8 cellular contexts compared by ENCODE assay signal in the genomic region with DNA sequence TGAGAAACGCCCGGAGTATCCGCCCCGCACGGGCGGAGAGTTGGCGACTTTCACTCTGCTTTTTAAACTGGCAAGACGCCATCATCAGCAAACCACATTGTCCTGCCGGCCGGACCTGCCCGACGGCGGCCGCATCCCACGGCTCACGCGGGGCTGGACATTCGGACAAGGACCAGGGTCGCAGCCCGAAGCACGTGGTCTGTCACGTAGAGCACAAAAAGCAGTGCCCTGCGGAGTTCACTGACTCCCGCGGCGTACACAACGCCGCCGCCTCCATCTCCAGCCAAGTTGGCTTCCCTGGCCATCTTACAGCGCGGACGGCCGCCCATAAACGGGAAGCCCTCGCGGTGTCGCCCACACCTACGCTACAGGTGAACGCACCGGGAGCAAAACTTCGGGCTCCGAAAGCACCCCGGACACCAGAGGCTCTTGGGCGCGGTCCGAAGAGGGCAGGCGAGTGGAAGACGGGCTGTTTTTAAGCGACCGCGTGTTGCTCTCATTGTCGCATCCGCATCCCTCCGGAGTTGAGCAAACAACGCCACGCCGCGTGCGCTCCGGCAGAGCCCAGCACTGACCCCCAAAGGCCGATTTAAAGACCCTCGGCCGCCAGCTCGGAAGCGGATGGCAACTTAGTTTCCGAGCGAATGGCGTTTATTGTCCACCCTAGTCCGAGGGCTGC. TPM values are rescaled to one million over a fixed set of nuclear protein-coding genes. Genes with fewer than 3 reads are reported as not detected.
DNase-seq lines count a peak whose midpoint lies in the region.

No MANE protein-coding gene starts in this region.

- H4K20me1 ChIP-seq in GM23248 (ENCODE audit: insufficient read depth): no peaks in the 10 kb centered on the region

- H3K9me3 ChIP-seq in CD8-positive, alpha-beta memory T cell (ENCODE audit: low read length): no peaks in the 10 kb centered on the region
- no peaks in the 10 kb centered on the region for H3K9me3 ChIP-seq in GM23248 (ENCODE audit: low read depth)
- no peaks in the 10 kb centered on the region for H3K9me3 ChIP-seq in ectodermal cell (ENCODE audit: control insufficient read depth, low read length)

- H3K4me3 ChIP-seq in CD8-positive, alpha-beta memory T cell (ENCODE audit: low read length): peak overlapping the region; percentile 81
- peak overlapping the region; percentile 98 for H3K4me3 ChIP-seq in GM23248
- H3K4me3 ChIP-seq in ectodermal cell (ENCODE audit: insufficient read depth, low read depth, low read length): peak overlapping the region; percentile 75

- in situ Hi-C loops in GM23248 (cut with MboI): no loop called here

- WGBS in GM23248 (ENCODE audit: low coverage in 1 of 2, low lambda C conversion rate in 2 of 2, missing lambda C conversion rate in 2 of 2), 2 experiments: 1% methylated on average over 66 to 69 of the region's 69 CpGs
- 0% methylated on average over 69 of the region's 69 CpGs for WGBS in ectodermal cell, 2 experiments

- H2AFZ ChIP-seq in GM23248: peak overlapping the region; percentile 98

- peak overlapping the region; percentile 91 for H3K27ac ChIP-seq in CD8-positive, alpha-beta memory T cell (ENCODE audit: low read depth, low read length)
- peak overlapping the region; percentile 44 for H3K27ac ChIP-seq in GM23248
- peak overlapping the region; percentile 92 for H3K27ac ChIP-seq in ectodermal cell (ENCODE audit: insufficient read depth, low read depth, low read length, poor library complexity, severe bottlenecking)

- peak; percentile 10 to 66 (median 41) for DNase-seq in CD8-positive, alpha-beta memory T cell
- peak; percentile 73 for DNase-seq in GM23248
- peak; percentile 50 for DNase-seq in NCI-H2107 treated with DMSO at 0.1 percent for 48 hours (lab: John Stamatoyannopoulos, UW; ENCODE audit: unreplicated experiment)
- DNase-seq in activated CD4-positive, alpha-beta T cell treated with anti-CD3 and anti-CD28 coated beads, Interleukin-2, amount 50 U/mL, for 4 hours: peak; percentile 38 to 41
- peak; percentile 31 for DNase-seq in medulla oblongata (ENCODE audit: extremely low spot score)
- peak; percentile 7 for DNase-seq in stimulated activated CD8-positive, alpha-beta memory T cell treated with anti-CD3 and anti-CD28 coated beads, Interleukin-12 subunit alpha, Interleukin-12 subunit beta, amount 100 ng/mL, for 24 hours (ENCODE audit: extremely low read depth)
- DNase-seq in dedifferentiated amniotic fluid mesenchymal stem cell (ENCODE audit: extremely low spot score): no peak

- peaks cover 40% of the 10 kb centered on the region for H3K79me2 ChIP-seq in GM23248 (ENCODE audit: insufficient read depth)

- peak overlapping the region; percentile 89 to 99 (median 94) for H3K27ac Mint-ChIP-seq in CD8-positive, alpha-beta memory T cell

- peaks cover 40 to 56% (median 54%) of the 10 kb centered on the region in 3 donors for H3K4me1 Mint-ChIP-seq in CD8-positive, alpha-beta memory T cell

- peak overlapping the region; percentile 89 to 100 (median 98) for H3K4me3 Mint-ChIP-seq in CD8-positive, alpha-beta memory T cell

- H3K36me3 Mint-ChIP-seq in CD8-positive, alpha-beta memory T cell: peaks cover 0 to 23% (median 0%) of the 10 kb centered on the region in 3 donors

- peak overlapping the region; percentile 97 for H3K4me2 ChIP-seq in GM23248 (ENCODE audit: unreplicated experiment)

- H3F3A ChIP-seq in GM23248 (ENCODE audit: insufficient read depth): peaks cover 15% of the 10 kb centered on the region; the same call in 1 of the 2 replicates

- peaks cover 0 to 4% of the 10 kb centered on the region in 2 donors for H3K27me3 Mint-ChIP-seq in CD8-positive, alpha-beta memory T cell

- H3K36me3 ChIP-seq in CD8-positive, alpha-beta memory T cell (ENCODE audit: insufficient read depth, low read length): no peaks in the 10 kb centered on the region
- H3K36me3 ChIP-seq in GM23248 (ENCODE audit: low read depth) (no peaks in the 10 kb centered on the region), ectodermal cell (ENCODE audit: control insufficient read depth, insufficient read depth, low read length) (no peaks in the 10 kb centered on the region)

- peaks cover 31% of the 10 kb centered on the region for H3K4me1 ChIP-seq in CD8-positive, alpha-beta memory T cell (ENCODE audit: insufficient read depth, low read length)
- H3K4me1 ChIP-seq in GM23248 (ENCODE audit: insufficient read depth) (no peaks in the 10 kb centered on the region), ectodermal cell (ENCODE audit: control insufficient read depth, insufficient read depth, low read length) (peaks cover 18% of the 10 kb centered on the region)

- no peaks in the 10 kb centered on the region for H3K9me3 Mint-ChIP-seq in CD8-positive, alpha-beta memory T cell

- CTCF ChIA-PET in CD8-positive, alpha-beta memory T cell (lab: Charles Lee): no interaction called here

- POLR2A ChIA-PET in CD8-positive, alpha-beta memory T cell (lab: Charles Lee): interaction anchor here (1.9 kb wide), 1 partner anchor 1944 kb away, joined by 4 read pairs; the partner anchor contains the start of gene ERGIC2

- H3K9me2 ChIP-seq in GM23248 (ENCODE audit: insufficient read depth): no peaks in the 10 kb centered on the region

- H3K9ac ChIP-seq in GM23248: peak overlapping the region; percentile 85

- no peaks in the 10 kb centered on the region for H3K27me3 ChIP-seq in CD8-positive, alpha-beta memory T cell (ENCODE audit: insufficient read depth, low read length, poor library complexity, severe bottlenecking)
- H3K27me3 ChIP-seq in GM23248 (replicated peaks; ENCODE audit: insufficient read depth) (0 out of 2 replicates have a peak, but pooled peaks cover 5% of the 10 kb centered on the region), ectodermal cell (ENCODE audit: control insufficient read depth, insufficient read depth, low read length, poor library complexity, severe bottlenecking) (no peaks in the 10 kb centered on the region)

RNA-seq across cellular contexts. Expression of gene SINHCAF, which starts 1.0 kb away (rescaled TPM):
- 100 to 1,000 TPM; 143 to 149 TPM for total RNA-seq in CD8-positive, alpha-beta memory T cell
- 55.9 TPM for polyA plus RNA-seq in CD8-positive, alpha-beta memory T cell
- 8.7 and 10.4 TPM in 2 replicates for total RNA-seq in GM23248 (2014; rRNA removed; shearing (Covaris generic))
- polyA plus RNA-seq in GM23248 (2016; fragmentation: Nextera tagmentation; extraction: Ambion mirVana): 14.4 and 14.7 TPM in 2 replicates
- 229 TPM for polyA plus RNA-seq in ectodermal cell (2013, experiment 1 of 4)
- 268 TPM for polyA plus RNA-seq in ectodermal cell (2013, experiment 2 of 4)
- polyA plus RNA-seq in ectodermal cell (2013, experiment 3 of 4): 206 TPM
- 188 TPM for polyA plus RNA-seq in ectodermal cell (2013, experiment 4 of 4)

Comparison
In these comparisons a context has a peak if more than half of its experiments do, and no peak if none do; other contexts are left out.
1. RNA of gene SINHCAF, which starts 1.0 kb away (total RNA-seq): 143 to 149 TPM in CD8-positive, alpha-beta memory T cell; 8.7 to 10.4 TPM in GM23248; every median in the first group is over 10 times any median in the second.
2. Peak in every context shown above with its lines, with median percentiles within 50 percentile points of each other: H3K27ac ChIP-seq and H3K4me3 ChIP-seq.